12 cellular contexts compared by ENCODE assay signal in the genomic region with DNA sequence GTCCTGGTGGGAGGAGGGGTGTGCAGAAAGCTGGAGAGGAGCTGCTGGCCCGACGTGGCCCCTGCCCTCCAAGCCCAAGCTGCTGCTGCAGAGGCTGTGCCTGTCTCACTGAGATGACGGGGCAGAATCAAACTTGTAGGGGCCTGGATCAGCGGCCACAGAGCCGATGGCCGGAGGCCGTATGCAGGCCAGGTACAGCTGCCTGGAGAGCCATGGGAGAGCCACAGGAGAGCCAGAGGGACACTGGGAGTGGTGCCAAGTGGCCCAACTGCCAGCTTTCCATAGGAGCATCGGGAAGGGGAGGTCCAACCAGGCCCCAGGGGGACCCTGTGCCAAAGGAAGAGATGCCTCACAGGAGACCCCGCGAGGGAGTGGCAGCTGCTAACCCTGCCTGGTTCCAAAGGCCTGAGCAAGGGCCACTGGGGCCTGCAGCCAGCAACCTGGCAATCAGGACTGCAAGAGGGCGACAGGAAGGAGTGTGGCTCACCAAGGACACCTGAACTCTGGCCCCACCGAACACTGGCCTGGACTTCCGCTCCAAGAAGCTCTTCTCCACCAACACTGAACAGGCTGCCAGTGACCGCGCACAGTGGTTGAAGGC.
DNase-seq lines count a peak whose midpoint lies in the region; ATAC-seq and TF ChIP-seq lines count a peak whose summit lies in the region.
"Had no signal": no experiment of that assay in that cellular context is flagged by ENCODE, and none has a peak within 500 bp of the region (broad histone marks: within the 10 kb centered on the region; RNA-seq: fewer than 3 reads in every experiment).

No MANE protein-coding gene starts in this region.

- H3K9me3 ChIP-seq in naive thymus-derived CD4-positive, alpha-beta T cell (ENCODE audit: control insufficient read depth in 2 of 3, low read length in 3 of 3), result no peaks in the 10 kb centered on the region
- no peaks in the 10 kb centered on the region for H3K9me3 ChIP-seq in tibial nerve

- no peaks in the 10 kb centered on the region for H3K27me3 ChIP-seq in naive thymus-derived CD4-positive, alpha-beta T cell (ENCODE audit: control insufficient read depth in 2 of 2, insufficient read depth in 2 of 2, low read length in 2 of 2)
- H3K27me3 ChIP-seq in tibial nerve, result no peaks in the 10 kb centered on the region

- 70 to 74% methylated on average over 13 to 15 of the region's 15 CpGs for WGBS in tibial nerve, 2 donors

- no peak overlapping the region for H3K4me3 ChIP-seq in naive thymus-derived CD4-positive, alpha-beta T cell (ENCODE audit: low read length)
- H3K4me3 ChIP-seq in tibial nerve, result no peak overlapping the region

- peaks cover 0 to 2% (median 0%) of the 10 kb centered on the region in 11 donors for H3K9me3 Mint-ChIP-seq in naive thymus-derived CD4-positive, alpha-beta T cell
- H3K9me3 Mint-ChIP-seq: activated CD4-positive, alpha-beta memory T cell treated with anti-CD3 and anti-CD28 coated beads for 36 hours; T-cell had no signal

- intact Hi-C loops in naive thymus-derived CD4-positive, alpha-beta T cell (cut with micrococcal nuclease), result loop anchor here in 1 of 2 donors (5.0 kb wide), 1 partner anchor 52 kb away; no protein-coding TSS in a partner anchor

- peaks cover 0 to 9% (median 2%) of the 10 kb centered on the region in 5 donors for H3K36me3 Mint-ChIP-seq in naive thymus-derived CD4-positive, alpha-beta T cell

- no peak for TF ChIP-seq CTCF in tibial nerve (IDR thresholded peaks at IDR 0.05)

- CTCF ChIA-PET in naive thymus-derived CD4-positive, alpha-beta T cell (lab: Charles Lee), result no interaction called here

- H3K27ac Mint-ChIP-seq in naive thymus-derived CD4-positive, alpha-beta T cell, result peak overlapping the region in 7 of 9 donors; percentile 34 to 95 (median 84)
- H3K27ac Mint-ChIP-seq: activated CD4-positive, alpha-beta memory T cell treated with anti-CD3 and anti-CD28 coated beads for 36 hours; activated naive CD4-positive, alpha-beta T cell treated with anti-CD3 and anti-CD28 coated beads, Interleukin-2, amount 10 ng/mL, durations not matched to agents 7 days and 5 days had no signal

- no peak for ATAC-seq in naive thymus-derived CD4-positive, alpha-beta T cell
- ATAC-seq in HG02973 (IDR thresholded peaks at IDR 0.05; ENCODE audit: unreplicated experiment), result no peak
- ATAC-seq: T-cell had no signal

- H3K27me3 Mint-ChIP-seq in naive thymus-derived CD4-positive, alpha-beta T cell, result peaks cover 0 to 3% (median 0%) of the 10 kb centered on the region in 5 donors
- H3K27me3 Mint-ChIP-seq: activated CD4-positive, alpha-beta memory T cell treated with anti-CD3 and anti-CD28 coated beads for 36 hours; T-cell had no signal

- H3K27ac ChIP-seq in naive thymus-derived CD4-positive, alpha-beta T cell (ENCODE audit: low read depth, low read length), result no peak overlapping the region
- H3K27ac ChIP-seq in tibial nerve, result peak overlapping the region; percentile 53 to 87 (median 73)

- peak; percentile 14 for DNase-seq in activated T-cell treated with anti-CD3 and anti-CD28 coated beads, Interleukin-2, amount 50 U/mL, for 1 hour
- DNase-seq in activated T-cell treated with anti-CD3 and anti-CD28 coated beads for 4 hours, result no peak
- peak; percentile 44 for DNase-seq in ecto neural progenitor cell (ENCODE audit: low spot score)
- no peak for DNase-seq in naive thymus-derived CD4-positive, alpha-beta T cell
- no peak for DNase-seq in tibial nerve (ENCODE audit: low spot score in 2 of 2)
- DNase-seq in NCI-H1048 (lab: John Stamatoyannopoulos, UW), result no peak
- DNase-seq in D341Med (ENCODE audit: low spot score), result no peak
- DNase-seq: activated CD4-positive, alpha-beta memory T cell treated with anti-CD3 and anti-CD28 coated beads for 36 hours; activated naive CD4-positive, alpha-beta T cell treated with anti-CD3 and anti-CD28 coated beads, Interleukin-2, amount 10 ng/mL, durations not matched to agents 7 days and 5 days; Kasumi-1 had no signal

- H3K4me1 Mint-ChIP-seq in naive thymus-derived CD4-positive, alpha-beta T cell, result peaks cover 36 to 73% (median 67%) of the 10 kb centered on the region in 7 donors

- TF ChIP-seq POLR2A in tibial nerve (IDR thresholded peaks at IDR 0.05), result no peak

- H3K4me1 ChIP-seq in naive thymus-derived CD4-positive, alpha-beta T cell (ENCODE audit: control insufficient read depth in 2 of 2, insufficient read depth in 2 of 2, low read length in 2 of 2), result peaks cover 8 to 45% of the 10 kb centered on the region in 2 donors
- H3K4me1 ChIP-seq in tibial nerve, result peaks cover 0 to 53% (median 31%) of the 10 kb centered on the region in 4 donors

- no peaks in the 10 kb centered on the region for H3K36me3 ChIP-seq in naive thymus-derived CD4-positive, alpha-beta T cell (ENCODE audit: control insufficient read depth in 2 of 3, insufficient read depth in 3 of 3, low read length in 3 of 3)
- H3K36me3 ChIP-seq in tibial nerve, result no peaks in the 10 kb centered on the region

- POLR2A ChIA-PET in naive thymus-derived CD4-positive, alpha-beta T cell (lab: Charles Lee), result interaction anchor here (1.0 to 3.8 kb wide), 3 partner anchors 8 to 75 kb away, joined by 3 to 19 read pairs (median 3); no protein-coding TSS in a partner anchor

- peak overlapping the region in 2 of 10 donors; percentile 29 to 35 for H3K4me3 Mint-ChIP-seq in naive thymus-derived CD4-positive, alpha-beta T cell
- H3K4me3 Mint-ChIP-seq: activated CD4-positive, alpha-beta memory T cell treated with anti-CD3 and anti-CD28 coated beads for 36 hours; activated naive CD4-positive, alpha-beta T cell treated with anti-CD3 and anti-CD28 coated beads, Interleukin-2, amount 10 ng/mL, durations not matched to agents 7 days and 5 days had no signal

- no peak for TF ChIP-seq EP300 in tibial nerve (IDR thresholded peaks at IDR 0.05)

Comparison
In these comparisons a context has a peak if more than half of its experiments do, and no peak if none do; other contexts are left out.
1. DNase-seq: peak in activated T-cell treated with anti-CD3 and anti-CD28 coated beads, Interleukin-2, amount 50 U/mL, for 1 hour (single experiment) and ecto neural progenitor cell (single experiment); none in activated T-cell treated with anti-CD3 and anti-CD28 coated beads for 4 hours (single experiment), naive thymus-derived CD4-positive, alpha-beta T cell (0 of 9), tibial nerve (0 of 2), NCI-H1048 (single experiment) and D341Med (single experiment).